ENCODE assay signal across 20 cellular contexts in the genomic region with DNA sequence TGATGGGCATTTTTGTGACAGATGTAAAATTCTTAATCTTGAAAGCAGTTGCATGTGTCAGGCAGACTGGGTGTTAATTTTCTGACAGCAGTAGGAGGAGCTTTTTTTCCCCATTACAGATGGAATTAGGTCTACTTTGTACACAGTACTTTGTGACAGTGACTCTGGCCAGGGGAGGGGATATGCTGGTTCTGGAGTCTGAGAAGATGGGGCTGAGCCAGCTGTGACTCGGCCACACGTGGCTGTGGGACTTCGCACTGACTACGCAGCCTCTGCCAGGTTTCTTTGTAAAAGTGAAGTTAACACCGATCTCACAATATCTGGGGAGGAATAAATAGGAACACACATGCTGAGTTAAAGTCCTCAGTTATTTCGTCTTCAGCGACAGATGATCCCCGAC.
"Had no signal": no experiment of that assay in that cellular context is flagged by ENCODE, and none has a peak within 500 bp of the region (broad histone marks: within the 10 kb centered on the region; RNA-seq: fewer than 3 reads in every experiment).

No MANE protein-coding gene starts in this region.

- ATAC-seq: effector memory CD8-positive, alpha-beta T cell; esophagus mucosa; foreskin keratinocyte; gastrocnemius medialis; gastroesophageal sphincter; heart left ventricle had no signal

- DNase-seq: colonic mucosa; cortex of kidney; dermis blood vessel endothelial cell; dorsolateral prefrontal cortex; effector CD4-positive, alpha-beta T cell; effector CD8-positive, alpha-beta T cell; effector memory CD4-positive, alpha-beta T cell; effector memory CD8-positive, alpha-beta T cell; endodermal cell; erythroblast; esophagus squamous epithelium; foreskin fibroblast; foreskin keratinocyte; foreskin melanocyte; gastrocnemius medialis; glutamatergic neuron; heart left ventricle had no signal

- H3K27ac Mint-ChIP-seq: dendritic cell treated with granulocyte-macrophage colony-stimulating factor and Interleukin-4, amounts not matched to agents 40 ng/mL and 50 ng/mL, for 4 days; effector memory CD8-positive, alpha-beta T cell; endodermal cell had no signal

- H3K27me3 Mint-ChIP-seq: dendritic cell treated with granulocyte-macrophage colony-stimulating factor and Interleukin-4, amounts not matched to agents 40 ng/mL and 50 ng/mL, for 4 days; effector memory CD8-positive, alpha-beta T cell had no signal

- H3K9me3 Mint-ChIP-seq: effector memory CD8-positive, alpha-beta T cell; endodermal cell had no signal

- H3K4me3 Mint-ChIP-seq: dendritic cell treated with granulocyte-macrophage colony-stimulating factor and Interleukin-4, amounts not matched to agents 40 ng/mL and 50 ng/mL, for 4 days; effector memory CD8-positive, alpha-beta T cell; endodermal cell had no signal
